10 cellular contexts compared by ENCODE assay signal in the genomic region with DNA sequence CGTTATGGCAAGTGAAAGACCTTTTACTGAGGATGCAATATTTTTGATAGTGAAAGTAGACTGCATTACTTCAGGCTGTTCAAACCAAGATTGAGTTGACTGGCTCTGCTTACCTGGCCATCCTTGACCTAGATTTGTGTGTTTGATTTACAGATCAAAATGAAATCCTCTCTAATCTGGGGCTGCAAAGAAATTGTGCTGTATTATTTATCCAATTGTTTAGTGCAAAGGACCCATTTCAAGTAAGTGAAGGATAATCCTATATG. TPM values are rescaled to one million over a fixed set of nuclear protein-coding genes. Genes with fewer than 3 reads are reported as not detected.
A peak's percentile ranks its signal among the peaks of the same experiment; 100 is the strongest.
DNase-seq lines count a peak whose midpoint lies in the region; TF ChIP-seq lines count a peak whose summit lies in the region.
"Had no signal": no experiment of that assay in that cellular context is flagged by ENCODE, and none has a peak within 500 bp of the region (broad histone marks: within the 10 kb centered on the region; RNA-seq: fewer than 3 reads in every experiment).

No MANE protein-coding gene starts in this region.

- DNase-seq in A673 (ENCODE audit: low spot score) (no peak), OCI-M1 (lab: John Stamatoyannopoulos, UW) (peak; percentile 23), dermis blood vessel endothelial cell (peak; percentile 15), LoVo (ENCODE audit: low spot score) (no peak), NCI-H524 treated with DMSO at 0.1 percent for 48 hours (lab: John Stamatoyannopoulos, UW) (no peak), cerebellum (ENCODE audit: low spot score) (no peak)
- DNase-seq in CD8-positive, alpha-beta memory T cell: no peak
- DNase-seq: T-helper 2 cell had no signal

- no peaks in the 10 kb centered on the region for H3K36me3 ChIP-seq in A673 (ENCODE audit: insufficient read depth, low read length, poor library complexity, severe bottlenecking)
- H3K36me3 ChIP-seq in neuron (ENCODE audit: insufficient read depth, low read length): no peaks in the 10 kb centered on the region
- no peaks in the 10 kb centered on the region for H3K36me3 ChIP-seq in CD8-positive, alpha-beta memory T cell (ENCODE audit: insufficient read depth, low read length)

- intact Hi-C loops in A673 (cut with micrococcal nuclease; ENCODE audit: unreplicated experiment): loop anchor here (1.0 to 5.0 kb wide), 2 partner anchors 296 to 884 kb away; no protein-coding TSS in a partner anchor

- no peak overlapping the region for H3K4me3 Mint-ChIP-seq in CD8-positive, alpha-beta memory T cell

- POLR2A ChIA-PET in A673 (lab: Charles Lee; ENCODE audit: low non-redundant PET): no interaction called here
- POLR2A ChIA-PET in CD8-positive, alpha-beta memory T cell (lab: Charles Lee): no interaction called here

- peak overlapping the region; percentile 19 for H3K4me3 ChIP-seq in A673 (ENCODE audit: low read depth, low read length, poor library complexity, severe bottlenecking)
- H3K4me3 ChIP-seq in neuron (ENCODE audit: low read length): no peak overlapping the region
- H3K4me3 ChIP-seq in CD8-positive, alpha-beta memory T cell (ENCODE audit: low read length): no peak overlapping the region

- peak overlapping the region; percentile 55 for H3K27ac ChIP-seq in A673 (ENCODE audit: low read depth, low read length, poor library complexity, severe bottlenecking)
- no peak overlapping the region for H3K27ac ChIP-seq in CD8-positive, alpha-beta memory T cell (ENCODE audit: low read depth, low read length)
- H3K27ac ChIP-seq: C4-2B had no signal

- no peak for TF ChIP-seq CTCF in A673 (conservative IDR thresholded peaks at IDR 0.05; ENCODE audit: low read depth, low read length)

- H3K4me1 Mint-ChIP-seq in CD8-positive, alpha-beta memory T cell: peaks cover 8 to 14% (median 8%) of the 10 kb centered on the region in 3 donors

- H2AFZ ChIP-seq in neuron (ENCODE audit: low read depth, low read length): peak overlapping the region; percentile 20

- H3K27ac Mint-ChIP-seq in CD8-positive, alpha-beta memory T cell: no peak overlapping the region

- CTCF ChIA-PET in A673 (lab: Charles Lee): interaction anchor here (1.5 kb wide), 1 partner anchor 884 kb away, joined by 3 read pairs; no protein-coding TSS in a partner anchor
- CTCF ChIA-PET in CD8-positive, alpha-beta memory T cell (lab: Charles Lee): interaction anchor here (1.7 kb wide), 1 partner anchor 314 kb away, joined by 7 read pairs; no protein-coding TSS in a partner anchor

- peaks cover 6 to 7% of the 10 kb centered on the region in 2 donors for H3K27me3 Mint-ChIP-seq in CD8-positive, alpha-beta memory T cell

- no peaks in the 10 kb centered on the region for H3K9me3 ChIP-seq in A673 (ENCODE audit: low read depth, low read length, poor library complexity, severe bottlenecking)
- peaks cover 2% of the 10 kb centered on the region for H3K9me3 ChIP-seq in neuron (ENCODE audit: low read length)
- no peaks in the 10 kb centered on the region for H3K9me3 ChIP-seq in CD8-positive, alpha-beta memory T cell (ENCODE audit: low read length)

- H3K4me1 ChIP-seq in A673 (ENCODE audit: insufficient read depth, low read length, poor library complexity, severe bottlenecking) (peaks cover 34% of the 10 kb centered on the region), neuron (ENCODE audit: insufficient read depth, low read length) (peaks cover 8% of the 10 kb centered on the region)
- no peaks in the 10 kb centered on the region for H3K4me1 ChIP-seq in CD8-positive, alpha-beta memory T cell (ENCODE audit: insufficient read depth, low read length)

- no peaks in the 10 kb centered on the region for H3K9me3 Mint-ChIP-seq in CD8-positive, alpha-beta memory T cell

- no peaks in the 10 kb centered on the region for H3K36me3 Mint-ChIP-seq in CD8-positive, alpha-beta memory T cell

- no TSS peak for BruUV-seq in A673 (replicated peaks; lab: Mats Ljungman, UMichigan)

- H3K27me3 ChIP-seq in A673 (replicated peaks; ENCODE audit: insufficient read depth, low read depth, low read length, poor library complexity) (no peaks in the 10 kb centered on the region), neuron (ENCODE audit: insufficient read depth, low read length) (no peaks in the 10 kb centered on the region)
- no peaks in the 10 kb centered on the region for H3K27me3 ChIP-seq in CD8-positive, alpha-beta memory T cell (ENCODE audit: insufficient read depth, low read length, poor library complexity, severe bottlenecking)

RNA-seq across cellular contexts. Expression of a gene that starts 33.4 kb away (rescaled TPM):
- total RNA-seq in A673 (2021) (63.4 and 69.6 TPM in 2 replicates), dermis blood vessel endothelial cell (45.6 and 49.9 TPM in 2 replicates), cerebellum (79.7 TPM)
- total RNA-seq in CD8-positive, alpha-beta memory T cell: 100 to 1,000 TPM in 1 of 2 experiments, 10 to 100 TPM in 1; 95.3 to 101 TPM
- polyA plus RNA-seq in CD8-positive, alpha-beta memory T cell: 14.6 TPM

Comparison
In these comparisons a context has a peak if more than half of its experiments do, and no peak if none do; other contexts are left out.
1. DNase-seq: peak in OCI-M1 (single experiment) and dermis blood vessel endothelial cell (single experiment); none in A673 (single experiment), LoVo (single experiment), NCI-H524 treated with DMSO at 0.1 percent for 48 hours (single experiment), cerebellum (single experiment) and CD8-positive, alpha-beta memory T cell (0 of 5).